ENCODE assay signal across 11 cellular contexts in the genomic region with DNA sequence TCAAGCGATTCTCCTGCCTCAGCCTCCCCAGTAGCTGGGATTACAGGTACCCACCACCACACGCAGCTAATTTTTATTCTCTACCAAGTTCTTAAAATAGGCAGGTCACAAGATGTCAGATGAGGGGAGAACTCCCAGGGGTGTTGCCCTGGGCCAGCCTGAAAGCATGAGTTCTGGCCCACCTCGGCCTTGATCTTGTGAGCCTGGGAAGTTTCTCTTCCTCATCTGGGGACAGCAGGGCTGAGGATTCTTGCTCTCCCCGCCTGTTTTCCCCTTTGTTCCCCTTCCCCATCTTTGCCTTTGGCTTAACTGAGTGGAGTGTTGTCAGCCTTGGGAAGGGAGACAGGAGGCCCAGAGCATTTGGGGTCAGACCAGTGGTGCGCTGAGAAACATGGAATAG. TPM values are rescaled to one million over a fixed set of nuclear protein-coding genes. Genes with fewer than 3 reads are reported as not detected.
DNase-seq lines count a peak whose midpoint lies in the region; ATAC-seq and TF ChIP-seq lines count a peak whose summit lies in the region.
"Had no signal": no experiment of that assay in that cellular context is flagged by ENCODE, and none has a peak within 500 bp of the region (broad histone marks: within the 10 kb centered on the region; RNA-seq: fewer than 3 reads in every experiment).

No MANE protein-coding gene starts in this region.

- intact Hi-C loops in heart right ventricle (cut with DNase I) (no loop called here), cardiac septum (cut with DNase I) (no loop called here), adrenal gland (cut with DNase I) (no loop called here), uterus (cut with DNase I; ENCODE audit: low total_unique reads) (no loop called here)

- TF ChIP-seq RAD21 in neural cell (conservative IDR thresholded peaks at IDR 0.05), result no peak

- no peak for TF ChIP-seq EP300 in neural cell (conservative IDR thresholded peaks at IDR 0.05; ENCODE audit: poor library complexity, severe bottlenecking)

- H3K4me2 ChIP-seq in neural cell (ENCODE audit: low read length), result no peak overlapping the region

- H3F3A ChIP-seq in neural cell (ENCODE audit: insufficient read depth, low read length, poor library complexity, severe bottlenecking), result peaks cover 3% of the 10 kb centered on the region

- H3K4me3 ChIP-seq in heart right ventricle (no peak overlapping the region), adrenal gland (no peak overlapping the region), neural cell (ENCODE audit: low read length) (peak overlapping the region; percentile 38), uterus (no peak overlapping the region)

- H2AFZ ChIP-seq in neural cell (ENCODE audit: low read depth, low read length), result no peak overlapping the region

- no peak for TF ChIP-seq CTCF in heart right ventricle (IDR thresholded peaks at IDR 0.05)
- TF ChIP-seq CTCF in adrenal gland (IDR thresholded peaks at IDR 0.05), result no peak
- TF ChIP-seq CTCF in neural cell (IDR thresholded peaks at IDR 0.05; ENCODE audit: poor library complexity, severe bottlenecking), result no peak
- no peak for TF ChIP-seq CTCF in uterus (IDR thresholded peaks at IDR 0.05)

- WGBS in heart right ventricle, 2 donors, result 71 to 85% methylated on average over 5 of the region's 5 CpGs
- WGBS in adrenal gland, 4 donors, result 73 to 84% (median 76%) methylated on average over 5 of the region's 5 CpGs

- no peaks in the 10 kb centered on the region for H4K20me1 ChIP-seq in neural cell (ENCODE audit: insufficient read depth)

- no peak for TF ChIP-seq POLR2A in adrenal gland (IDR thresholded peaks at IDR 0.05)
- TF ChIP-seq POLR2A in uterus (IDR thresholded peaks at IDR 0.05), result no peak

- no peaks in the 10 kb centered on the region for H3K9me2 ChIP-seq in neural cell (ENCODE audit: insufficient read depth, low read length)

- peak overlapping the region; percentile 69 for H3K9ac ChIP-seq in neural cell (ENCODE audit: low read length)

- H3K4me1 ChIP-seq in heart right ventricle (peaks cover 11 to 60% (median 42%) of the 10 kb centered on the region in 9 donors), adrenal gland (replicated peaks in 1 of 2) (peaks cover 31 to 41% of the 10 kb centered on the region in 2 donors), uterus (peaks cover 0 to 11% of the 10 kb centered on the region in 2 donors)

- H3K27me3 ChIP-seq in heart right ventricle, result no peaks in the 10 kb centered on the region
- no peaks in the 10 kb centered on the region for H3K27me3 ChIP-seq in adrenal gland
- H3K27me3 ChIP-seq in neural cell (ENCODE audit: insufficient read depth, low read depth, low read length), result no peaks in the 10 kb centered on the region
- H3K27me3 ChIP-seq in uterus, result no peaks in the 10 kb centered on the region

- H3K27ac ChIP-seq in heart right ventricle, result peak overlapping the region in 8 of 10 donors; percentile 48 to 80 (median 73)
- peak overlapping the region in 3 of 5 donors; percentile 73 to 83 (median 80) for H3K27ac ChIP-seq in adrenal gland
- peak overlapping the region; percentile 94 for H3K27ac ChIP-seq in neural cell (ENCODE audit: low read length)
- H3K27ac ChIP-seq in uterus, result peak overlapping the region; percentile 61 to 81

- peaks cover 23% of the 10 kb centered on the region for H3K79me2 ChIP-seq in neural cell (replicated peaks; ENCODE audit: insufficient read depth, low read length)

- peaks cover 0 to 18% (median 14%) of the 10 kb centered on the region in 9 donors for H3K36me3 ChIP-seq in heart right ventricle
- H3K36me3 ChIP-seq in adrenal gland (replicated peaks in 1 of 2), result peaks cover 0 to 14% of the 10 kb centered on the region in 2 donors
- no peaks in the 10 kb centered on the region for H3K36me3 ChIP-seq in neural cell (ENCODE audit: insufficient read depth, low read length)
- no peaks in the 10 kb centered on the region for H3K36me3 ChIP-seq in uterus

- H3K9me3 ChIP-seq in heart right ventricle, result no peaks in the 10 kb centered on the region
- H3K9me3 ChIP-seq in adrenal gland (replicated peaks in 1 of 3), result no peaks in the 10 kb centered on the region
- no peaks in the 10 kb centered on the region for H3K9me3 ChIP-seq in neural cell (ENCODE audit: low read length)
- no peaks in the 10 kb centered on the region for H3K9me3 ChIP-seq in uterus

- ATAC-seq in heart right ventricle (no peak), HG03108 (IDR thresholded peaks at IDR 0.05; ENCODE audit: unreplicated experiment) (no peak), GM21737 (IDR thresholded peaks at IDR 0.05; ENCODE audit: unreplicated experiment) (no peak)

- DNase-seq in heart right ventricle, result no peak
- no peak for DNase-seq in cardiac septum (ENCODE audit: low spot score)
- DNase-seq in adrenal gland, result no peak
- DNase-seq in uterus, result no peak
- no peak for DNase-seq in NCI-H1105 treated with DMSO at 0.1 percent for 48 hours (lab: John Stamatoyannopoulos, UW)
- DNase-seq: aorta; NCI-H187; stimulated activated CD4-positive, alpha-beta T cell treated with anti-CD3 and anti-CD28 coated beads, Interleukin-15, amount 100 ng/mL, for 24 hours had no signal

TF ChIP-seq in neural cell, 6 proteins besides CTCF, POLR2A, EP300 and RAD21:
- no peak for TF ChIP-seq MXI1 (conservative IDR thresholded peaks at IDR 0.05; ENCODE audit: poor library complexity, severe bottlenecking)
- TF ChIP-seq, protein P1, sequence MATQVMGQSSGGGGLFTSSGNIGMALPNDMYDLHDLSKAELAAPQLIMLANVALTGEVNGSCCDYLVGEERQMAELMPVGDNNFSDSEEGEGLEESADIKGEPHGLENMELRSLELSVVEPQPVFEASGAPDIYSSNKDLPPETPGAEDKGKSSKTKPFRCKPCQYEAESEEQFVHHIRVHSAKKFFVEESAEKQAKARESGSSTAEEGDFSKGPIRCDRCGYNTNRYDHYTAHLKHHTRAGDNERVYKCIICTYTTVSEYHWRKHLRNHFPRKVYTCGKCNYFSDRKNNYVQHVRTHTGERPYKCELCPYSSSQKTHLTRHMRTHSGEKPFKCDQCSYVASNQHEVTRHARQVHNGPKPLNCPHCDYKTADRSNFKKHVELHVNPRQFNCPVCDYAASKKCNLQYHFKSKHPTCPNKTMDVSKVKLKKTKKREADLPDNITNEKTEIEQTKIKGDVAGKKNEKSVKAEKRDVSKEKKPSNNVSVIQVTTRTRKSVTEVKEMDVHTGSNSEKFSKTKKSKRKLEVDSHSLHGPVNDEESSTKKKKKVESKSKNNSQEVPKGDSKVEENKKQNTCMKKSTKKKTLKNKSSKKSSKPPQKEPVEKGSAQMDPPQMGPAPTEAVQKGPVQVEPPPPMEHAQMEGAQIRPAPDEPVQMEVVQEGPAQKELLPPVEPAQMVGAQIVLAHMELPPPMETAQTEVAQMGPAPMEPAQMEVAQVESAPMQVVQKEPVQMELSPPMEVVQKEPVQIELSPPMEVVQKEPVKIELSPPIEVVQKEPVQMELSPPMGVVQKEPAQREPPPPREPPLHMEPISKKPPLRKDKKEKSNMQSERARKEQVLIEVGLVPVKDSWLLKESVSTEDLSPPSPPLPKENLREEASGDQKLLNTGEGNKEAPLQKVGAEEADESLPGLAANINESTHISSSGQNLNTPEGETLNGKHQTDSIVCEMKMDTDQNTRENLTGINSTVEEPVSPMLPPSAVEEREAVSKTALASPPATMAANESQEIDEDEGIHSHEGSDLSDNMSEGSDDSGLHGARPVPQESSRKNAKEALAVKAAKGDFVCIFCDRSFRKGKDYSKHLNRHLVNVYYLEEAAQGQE (IDR thresholded peaks at IDR 0.05; ENCODE audit: borderline replicate concordance), result no peak
- TF ChIP-seq POLR2AphosphoS5 (IDR thresholded peaks at IDR 0.05), result no peak
- TF ChIP-seq TAF1 (IDR thresholded peaks at IDR 0.05; ENCODE audit: low read depth), result no peak
- TF ChIP-seq EZH2 (IDR thresholded peaks at IDR 0.05; ENCODE audit: borderline replicate concordance, insufficient read depth, low read length, poor library complexity, severe bottlenecking), result no peak
- no peak for TF ChIP-seq SMC3 (conservative IDR thresholded peaks at IDR 0.05; ENCODE audit: poor library complexity)

RNA-seq across cellular contexts. Expression of gene PDXP, which starts 3.5 kb away (rescaled TPM):
- total RNA-seq in heart right ventricle, result 10 to 100 TPM; 16.6 to 29.9 (median 21.2) TPM
- 10 to 100 TPM in 1 of 2 donors, 1 to 10 TPM in 1; 5.3 to 26.9 TPM for polyA plus RNA-seq in heart right ventricle
- total RNA-seq in cardiac septum, result 24.1 TPM
- total RNA-seq in adrenal gland, result 10 to 100 TPM; 16.2 to 49.7 (median 20.9) TPM
- 10 to 100 TPM in 2 of 3 donors, 1 to 10 TPM in 1; 10.0 to 41.9 (median 13.4) TPM for polyA plus RNA-seq in adrenal gland
- 108 and 129 TPM in 2 replicates for polyA plus RNA-seq in neural cell
- polyA minus RNA-seq in neural cell, result 91.5 and 104 TPM in 2 replicates
- total RNA-seq in uterus, result 10 to 100 TPM in 1 of 4 donors, 1 to 10 TPM in 2, under 1 TPM in 1; 0.88 to 10.7 (median 3.7) TPM

RNA-seq across cellular contexts. Expression of gene LGALS1, which starts 13.4 kb away (rescaled TPM):
- total RNA-seq in heart right ventricle (1,000 to 10,000 TPM in 2 of 10 donors, 100 to 1,000 TPM in 8; 651 to 1,550 (median 786) TPM), cardiac septum (1,015 TPM), adrenal gland (1,000 to 10,000 TPM in 3 of 8 donors, 100 to 1,000 TPM in 5; 623 to 2,904 (median 918) TPM), uterus (1,000 to 10,000 TPM; 1,421 to 3,100 (median 2,146) TPM)
- polyA plus RNA-seq in heart right ventricle (1,000 to 10,000 TPM; 1,777 to 4,200 TPM), adrenal gland (1,000 to 10,000 TPM in 2 of 3 donors, 100 to 1,000 TPM in 1; 588 to 4,628 (median 4,577) TPM), neural cell (not detected in 2 replicates)
- polyA minus RNA-seq in neural cell, result 1.5 TPM in 1 of 2 replicates, not detected in the other

RNA-seq across cellular contexts. Expression of gene SH3BP1, which starts 22.6 kb away (rescaled TPM):
- total RNA-seq in heart right ventricle (1 to 10 TPM in 8 of 10 donors, under 1 TPM in 2; 0.50 to 9.3 (median 2.7) TPM), cardiac septum (2.3 TPM), adrenal gland (10 to 100 TPM in 5 of 8 donors, 1 to 10 TPM in 3; 8.1 to 18.7 (median 10.6) TPM), uterus (10 to 100 TPM in 3 of 4 donors, 1 to 10 TPM in 1; 7.4 to 26.2 (median 14.2) TPM)
- polyA plus RNA-seq in heart right ventricle (1 to 10 TPM; 1.4 to 1.5 TPM), adrenal gland (10 to 100 TPM in 1 of 3 donors, 1 to 10 TPM in 2; 2.4 to 27.3 (median 9.8) TPM), neural cell (0.63 TPM in 1 of 2 replicates, not detected in the other)
- 0.69 and 0.73 TPM in 2 replicates for polyA minus RNA-seq in neural cell

RNA-seq across cellular contexts. Expression of gene NOL12, which starts 24.1 kb away (rescaled TPM):
- total RNA-seq in heart right ventricle (10 to 100 TPM; 10.8 to 16.8 (median 12.7) TPM), cardiac septum (15.2 TPM), adrenal gland (10 to 100 TPM; 23.2 to 51.1 (median 39.3) TPM), uterus (10 to 100 TPM; 11.8 to 74.3 (median 20.9) TPM)
- polyA plus RNA-seq in heart right ventricle (10 to 100 TPM; 19.6 to 35.3 TPM), adrenal gland (10 to 100 TPM; 26.7 to 90.7 (median 73.8) TPM), neural cell (77.5 and 90.0 TPM in 2 replicates)
- polyA minus RNA-seq in neural cell, result 19.7 and 23.5 TPM in 2 replicates

RNA-seq across cellular contexts. Expression of gene TRIOBP, which starts 34.8 kb away (rescaled TPM):
- total RNA-seq in heart right ventricle (100 to 1,000 TPM in 1 of 10 donors, 10 to 100 TPM in 9; 63.2 to 115 (median 82.4) TPM), cardiac septum (115 TPM), adrenal gland (100 to 1,000 TPM in 6 of 8 donors, 10 to 100 TPM in 2; 57.7 to 146 (median 105) TPM), uterus (100 to 1,000 TPM in 3 of 4 donors, 10 to 100 TPM in 1; 56.2 to 177 (median 127) TPM)
- polyA plus RNA-seq in heart right ventricle (10 to 100 TPM; 34.7 to 94.1 TPM), adrenal gland (10 to 100 TPM; 24.6 to 43.1 (median 29.6) TPM), neural cell (9.2 and 16.2 TPM in 2 replicates)
- polyA minus RNA-seq in neural cell, result 17.5 and 18.2 TPM in 2 replicates
